ENCODE assay signal across 1 cellular context in the genomic region with DNA sequence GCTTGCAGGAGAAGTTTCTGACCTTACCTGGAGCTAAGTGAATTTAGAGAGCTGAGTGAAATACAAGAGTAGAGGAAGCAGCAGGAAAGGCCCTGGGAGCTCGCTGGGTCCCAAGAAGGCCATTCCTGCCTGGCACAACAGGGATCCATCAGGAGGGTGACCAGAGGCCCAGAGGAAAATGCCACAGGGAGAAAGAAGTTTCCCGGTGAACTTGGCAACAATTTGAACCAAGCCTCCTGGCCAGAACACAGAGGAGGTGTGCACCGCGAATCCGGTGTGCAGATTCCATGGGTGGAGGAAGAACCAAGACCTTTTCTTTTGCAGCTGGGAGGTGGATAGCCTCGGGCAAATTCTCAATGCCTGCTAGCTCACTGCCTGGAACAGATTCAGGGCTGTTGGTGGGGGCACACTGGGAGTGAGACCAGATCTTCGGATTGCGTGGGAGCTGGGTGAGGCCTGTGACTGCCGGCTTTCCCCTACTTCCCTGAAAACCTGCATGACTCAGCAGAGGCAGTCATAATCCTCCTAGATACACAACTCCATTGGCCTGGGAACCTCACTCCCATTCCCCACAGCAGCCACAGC.
TF ChIP-seq lines count a peak whose summit lies in the region.

No MANE protein-coding gene starts in this region.

TF ChIP-seq in GM23338, 12 proteins besides CTCF, POLR2A, EP300 and RAD21 (continued from another document):
- no peak for TF ChIP-seq REST (IDR thresholded peaks at IDR 0.05; ENCODE audit: unreplicated experiment)
- no peak for TF ChIP-seq ZNF114 (CRISPR knock-in tag; IDR thresholded peaks at IDR 0.05)
- TF ChIP-seq POLR2AphosphoS5 (IDR thresholded peaks at IDR 0.05; ENCODE audit: low read depth), result no peak
- TF ChIP-seq ETS1 (IDR thresholded peaks at IDR 0.05), result no peak
- TF ChIP-seq JUNB (IDR thresholded peaks at IDR 0.05; ENCODE audit: unreplicated experiment), result no peak
